ENCODE assay signal across 8 cellular contexts in genomic region chr6:158803733-158804143, GRCh38. TPM values are rescaled to one million over a fixed set of nuclear protein-coding genes. Genes with fewer than 3 reads are reported as not detected.
A peak's percentile ranks its signal among the peaks of the same experiment; 100 is the strongest.
DNase-seq lines count a peak whose midpoint lies in the region; ATAC-seq, FAIRE-seq and TF ChIP-seq lines count a peak whose summit lies in the region.

No MANE protein-coding gene starts in this region.

- H3K9me3 ChIP-seq in osteoblast (ENCODE audit: low read depth, low read length) = no peaks in the 10 kb centered on the region

- peak overlapping the region; percentile 36 for H3K4me3 ChIP-seq in osteoblast (ENCODE audit: insufficient read depth, low read length)

- TF ChIP-seq POLR2A in GM12891 (IDR thresholded peaks at IDR 0.05; ENCODE audit: low read depth, low read length) = peak; percentile 60; the same call in 1 of the 2 replicates

- peaks cover 10% of the 10 kb centered on the region for H3K36me3 ChIP-seq in osteoblast (ENCODE audit: insufficient read depth, low read length)

- H3K4me1 ChIP-seq in osteoblast (ENCODE audit: insufficient read depth, low read length) = peaks cover 29% of the 10 kb centered on the region

- FAIRE-seq in GM12891 (lab: Jason Lieb, UNC) (peak; percentile 85), D721Med (lab: Jason Lieb, UNC) (no peak)

- H3K27ac ChIP-seq in 22Rv1 (peak overlapping the region; percentile 73), osteoblast (ENCODE audit: low read depth, low read length) (peak overlapping the region; percentile 47)

- peaks cover 3% of the 10 kb centered on the region for H4K20me1 ChIP-seq in osteoblast (ENCODE audit: insufficient read depth, low read length)

- H3K79me2 ChIP-seq in osteoblast (ENCODE audit: insufficient read depth, low read length) = peaks cover 95% of the 10 kb centered on the region

- TF ChIP-seq CTCF in 22Rv1 (IDR thresholded peaks at IDR 0.05) (no peak), osteoblast (IDR thresholded peaks at IDR 0.05; ENCODE audit: extremely low read depth, low read depth, low read length) (no peak), D721Med (IDR thresholded peaks at IDR 0.05; ENCODE audit: insufficient read depth, missing control alignments) (no peak)

- ATAC-seq in HG02852 (IDR thresholded peaks at IDR 0.05; ENCODE audit: unreplicated experiment) = peak; percentile 71

- H3K4me2 ChIP-seq in osteoblast (ENCODE audit: insufficient read depth, low read length) = peak overlapping the region; percentile 71

- peak overlapping the region; percentile 35 for H2AFZ ChIP-seq in osteoblast (ENCODE audit: low read length)

- no peaks in the 10 kb centered on the region for H3K27me3 ChIP-seq in osteoblast (ENCODE audit: insufficient read depth, low read length)

- DNase-seq in GM12891 (ENCODE audit: insufficient read length, low spot score) (no peak), NOMO-1 treated with dmso at 0.1 percent for 144 hours (lab: John Stamatoyannopoulos, UW; ENCODE audit: unreplicated experiment) (peak; percentile 10), dermis blood vessel endothelial cell (peak; percentile 67), osteoblast (ENCODE audit: insufficient read length, low spot score, missing footprints) (peak; percentile 64), SW480 (ENCODE audit: low spot score) (no peak), D721Med (ENCODE audit: insufficient read length, low spot score) (no peak)

TF ChIP-seq in GM12891, 5 proteins besides CTCF, POLR2A, EP300 and RAD21:
- TF ChIP-seq SPI1 (IDR thresholded peaks at IDR 0.05; ENCODE audit: low read depth, low read length) (peak; percentile 37; the same call in 1 of the 2 replicates), POU2F2 (IDR thresholded peaks at IDR 0.05; ENCODE audit: low read depth, low read length) (no peak), POLR2AphosphoS5 (IDR thresholded peaks at IDR 0.05; ENCODE audit: low read depth, low read length) (no peak; the same call in 1 of the 2 replicates)

RNA-seq across cellular contexts. Expression of gene EZR, which starts 15.4 kb away (rescaled TPM):
- polyA plus RNA-seq in GM12891 (2012; ENCODE audit: low read depth, missing spikeins) = 166 TPM
- total RNA-seq in dermis blood vessel endothelial cell (90.7 and 105 TPM in 2 replicates), osteoblast (69.8 and 89.4 TPM in 2 replicates)

Comparison
In these comparisons a context has a peak if more than half of its experiments do, and no peak if none do; other contexts are left out.
1. DNase-seq: peak in NOMO-1 treated with dmso at 0.1 percent for 144 hours (single experiment), dermis blood vessel endothelial cell (single experiment) and osteoblast (single experiment); none in GM12891 (single experiment), SW480 (single experiment) and D721Med (single experiment).